In genomic region chr21:33011462-33011861, GRCh38 we compare ENCODE assay signal across 15 cellular contexts. TPM values are rescaled to one million over a fixed set of nuclear protein-coding genes. Genes with fewer than 3 reads are reported as not detected.
DNase-seq lines count a peak whose midpoint lies in the region; ATAC-seq and TF ChIP-seq lines count a peak whose summit lies in the region.
"Had no signal": no experiment of that assay in that cellular context is flagged by ENCODE, and none has a peak within 500 bp of the region (broad histone marks: within the 10 kb centered on the region; RNA-seq: fewer than 3 reads in every experiment).

No MANE protein-coding gene starts in this region.

- POLR2A ChIA-PET in T-cell (lab: Charles Lee): no interaction called here

- peak; percentile 1 for DNase-seq in SKM-1 treated with dmso at 0.1 percent for 144 hours (lab: John Stamatoyannopoulos, UW; ENCODE audit: unreplicated experiment)
- DNase-seq in SKM-1 (lab: John Stamatoyannopoulos, UW; ENCODE audit: unreplicated experiment): no peak
- peak; percentile 86 for DNase-seq in RPMI7951 (ENCODE audit: low read depth)
- peak; percentile 80 to 83 for DNase-seq in foreskin fibroblast
- peak in 1 of 2 donors; percentile 71 for DNase-seq in upper lobe of left lung
- no peak for DNase-seq in T-cell
- no peak for DNase-seq in putamen (ENCODE audit: low spot score)
- DNase-seq: activated effector memory CD4-positive, alpha-beta T cell treated with Interleukin-2 at 50 U/mL for 16 hours; dorsolateral prefrontal cortex; Karpas-422; NCI-H524 treated with DMSO at 0.1 percent for 48 hours; transverse colon had no signal

- no peak overlapping the region for H3K4me3 ChIP-seq in foreskin fibroblast (ENCODE audit: low read depth in 1 of 2, low read length in 2 of 2)
- H3K4me3 ChIP-seq in upper lobe of left lung: no peak overlapping the region
- H3K4me3 ChIP-seq: BLaER1, dorsolateral prefrontal cortex, GM12878, transverse colon had no signal

- TF ChIP-seq CTCF in foreskin fibroblast (IDR thresholded peaks at IDR 0.05; ENCODE audit: low read depth, low read length) (no peak), upper lobe of left lung (IDR thresholded peaks at IDR 0.05) (no peak)

- peaks cover 0 to 5% (median 0%) of the 10 kb centered on the region in 4 donors for H3K4me1 ChIP-seq in upper lobe of left lung
- H3K4me1 ChIP-seq: BLaER1, transverse colon had no signal

- H3K9me3 ChIP-seq in upper lobe of left lung: no peaks in the 10 kb centered on the region
- H3K9me3 ChIP-seq: BLaER1, transverse colon had no signal

- peaks cover 38 to 53% of the 10 kb centered on the region in 2 donors for H3K27me3 Mint-ChIP-seq in T-cell

- peak in 1 of 4 donors; percentile 55 for TF ChIP-seq EP300 in upper lobe of left lung (IDR thresholded peaks at IDR 0.05)

- H3K36me3 Mint-ChIP-seq in T-cell: no peaks in the 10 kb centered on the region

- no peak overlapping the region for H3K27ac Mint-ChIP-seq in T-cell

- no peaks in the 10 kb centered on the region for H3K4me1 Mint-ChIP-seq in T-cell

- 64 to 65% methylated on average over 3 of the region's 3 CpGs for WGBS in upper lobe of left lung, 2 donors

- H3K9me3 Mint-ChIP-seq in T-cell: no peaks in the 10 kb centered on the region

- ATAC-seq in upper lobe of left lung (ENCODE audit: low FRiP score in 2 of 2) (peak; percentile 44 to 46), GM21423 (IDR thresholded peaks at IDR 0.05; ENCODE audit: unreplicated experiment) (no peak), T-cell (replicated peaks in 1 of 4) (no peak)
- ATAC-seq: GM12878 had no signal

- H3K27ac ChIP-seq in upper lobe of left lung: peak overlapping the region in 1 of 4 donors; percentile 21
- H3K27ac ChIP-seq: BLaER1, dorsolateral prefrontal cortex, transverse colon had no signal

- peak in 1 of 4 donors; percentile 2 for TF ChIP-seq POLR2A in upper lobe of left lung (IDR thresholded peaks at IDR 0.05)

- H3K36me3 ChIP-seq in upper lobe of left lung: no peaks in the 10 kb centered on the region
- H3K36me3 ChIP-seq: BLaER1, transverse colon had no signal

- no peak overlapping the region for H3K4me3 Mint-ChIP-seq in T-cell

- peaks cover 0 to 2% (median 0%) of the 10 kb centered on the region in 4 donors for H3K27me3 ChIP-seq in upper lobe of left lung

- CTCF ChIA-PET in T-cell (lab: Charles Lee): interaction anchor here in 1 of 2 donors (0.6 kb wide), 2 partner anchors 9 to 442 kb away, joined by 3 read pairs; no protein-coding TSS in a partner anchor

RNA-seq across cellular contexts. Expression of gene OLIG2, which starts 14.3 kb away (rescaled TPM):
- 0.72 and 0.88 TPM in 2 replicates for total RNA-seq in RPMI7951 (2014; rRNA removed; shearing (Covaris generic))
- total RNA-seq in upper lobe of left lung: not detected
- total RNA-seq in T-cell: not detected
- total RNA-seq: GM12878, transverse colon had no signal

RNA-seq across cellular contexts. Expression of gene OLIG1, which starts 58.5 kb away (rescaled TPM):
- total RNA-seq in RPMI7951 (2014; rRNA removed; shearing (Covaris generic)): not detected in 2 replicates
- total RNA-seq in upper lobe of left lung: 1 to 10 TPM in 3 of 6 donors, under 1 TPM in 2, not detected in 1; 0.54 to 3.2 (median 2.0) TPM
- not detected for total RNA-seq in T-cell
- total RNA-seq: GM12878, transverse colon had no signal

Comparison
In these comparisons a context has a peak if more than half of its experiments do, and no peak if none do; other contexts are left out.
1. DNase-seq: peak in SKM-1 treated with dmso at 0.1 percent for 144 hours (single experiment), RPMI7951 (single experiment) and foreskin fibroblast (2 of 2); none in SKM-1 (single experiment), T-cell (0 of 34) and putamen (single experiment).
2. ATAC-seq: peak in upper lobe of left lung (2 of 2); none in GM21423 (single experiment) and T-cell (0 of 4).